Comparison of ENCODE assay signal across 12 cellular contexts in genomic region chr2:222000326-222000725, GRCh38.
DNase-seq lines count a peak whose midpoint lies in the region; ATAC-seq and TF ChIP-seq lines count a peak whose summit lies in the region.
"Had no signal": no experiment of that assay in that cellular context is flagged by ENCODE, and none has a peak within 500 bp of the region (broad histone marks: within the 10 kb centered on the region; RNA-seq: fewer than 3 reads in every experiment).

No MANE protein-coding gene starts in this region.

- H3K4me1 Mint-ChIP-seq in type B pancreatic cell (ENCODE audit: unreplicated experiment) = peaks cover 6% of the 10 kb centered on the region
- H3K4me1 Mint-ChIP-seq: activated CD4-positive, alpha-beta T cell treated with anti-CD3 and anti-CD28 coated beads, Interleukin-2, amount 10 ng/mL, durations not matched to agents 24 days and 14 days; brain had no signal

- H3K9me3 Mint-ChIP-seq in type B pancreatic cell = no peaks in the 10 kb centered on the region
- H3K9me3 Mint-ChIP-seq: activated CD4-positive, alpha-beta T cell treated with anti-CD3 and anti-CD28 coated beads, Interleukin-2, amount 10 ng/mL, durations not matched to agents 24 days and 14 days had no signal

- in situ Hi-C loops in ACHN (cut with HindIII; ENCODE audit: low pct_ligation_motif_present, low pct_unique_long_range_greater_than_20kb, low sequenced_read_pairs) = no loop called here

- WGBS in testis, 2 donors = 86 to 87% methylated on average over 3 of the region's 3 CpGs

- CTCF ChIA-PET in PC-9 (lab: Charles Lee) = interaction anchor here (1.6 kb wide), 1 partner anchor 9 kb away, joined by 3 read pairs; no protein-coding TSS in a partner anchor

- peak overlapping the region; percentile 85 for H3K27ac ChIP-seq in PC-9
- H3K27ac ChIP-seq in tibial artery = no peak overlapping the region
- H3K27ac ChIP-seq in testis = no peak overlapping the region

- peaks cover 27% of the 10 kb centered on the region for H3F3A ChIP-seq in PC-9 (ENCODE audit: insufficient read depth, low read depth)

- TF ChIP-seq CTCF in PC-9 (conservative IDR thresholded peaks at IDR 0.05) (no peak), type B pancreatic cell (conservative IDR thresholded peaks at IDR 0.05) (no peak), tibial artery (IDR thresholded peaks at IDR 0.05) (no peak), testis (IDR thresholded peaks at IDR 0.05) (no peak)

- no peak overlapping the region for H3K4me3 Mint-ChIP-seq in type B pancreatic cell
- H3K4me3 Mint-ChIP-seq: activated CD4-positive, alpha-beta T cell treated with anti-CD3 and anti-CD28 coated beads, Interleukin-2, amount 10 ng/mL, durations not matched to agents 24 days and 14 days had no signal

- intact Hi-C loops in PC-9 (cut with micrococcal nuclease; ENCODE audit: unreplicated experiment) = no loop called here
- intact Hi-C loops in sciatic nerve (cut with DNase I) = no loop called here
- intact Hi-C loops in tibial artery (cut with DNase I; ENCODE audit: low total_unique reads) = no loop called here
- intact Hi-C loops in testis (cut with DNase I; ENCODE audit: low total_unique reads) = no loop called here

- no peak overlapping the region for H2AFZ ChIP-seq in PC-9

- H3K4me2 ChIP-seq in PC-9 = peak overlapping the region; percentile 54

- peaks cover 5% of the 10 kb centered on the region; the same call in 1 of the 2 replicates for H3K9me3 ChIP-seq in PC-9 (ENCODE audit: insufficient read depth, low read depth)
- H3K9me3 ChIP-seq in tibial artery = no peaks in the 10 kb centered on the region
- H3K9me3 ChIP-seq in testis = no peaks in the 10 kb centered on the region
- H3K9me3 ChIP-seq: BE2C had no signal

- no peaks in the 10 kb centered on the region for H3K36me3 Mint-ChIP-seq in type B pancreatic cell
- H3K36me3 Mint-ChIP-seq: brain had no signal

- H3K4me1 ChIP-seq in PC-9 (replicated peaks; ENCODE audit: insufficient read depth) (peaks cover 45% of the 10 kb centered on the region), tibial artery (no peaks in the 10 kb centered on the region), testis (no peaks in the 10 kb centered on the region)
- H3K4me1 ChIP-seq: BE2C had no signal

- H3K36me3 ChIP-seq in PC-9 (ENCODE audit: low read depth) = no peaks in the 10 kb centered on the region
- H3K36me3 ChIP-seq in tibial artery = no peaks in the 10 kb centered on the region
- no peaks in the 10 kb centered on the region for H3K36me3 ChIP-seq in testis (ENCODE audit: low read depth, missing control alignments)
- H3K36me3 ChIP-seq: BE2C had no signal

- H3K27ac Mint-ChIP-seq in type B pancreatic cell = no peak overlapping the region
- H3K27ac Mint-ChIP-seq: activated CD4-positive, alpha-beta T cell treated with anti-CD3 and anti-CD28 coated beads, Interleukin-2, amount 10 ng/mL, durations not matched to agents 24 days and 14 days had no signal

- POLR2A ChIA-PET in PC-9 (lab: Charles Lee; ENCODE audit: unreplicated experiment) = interaction anchor here (0.9 kb wide), 1 partner anchor 58 kb away, joined by 10 read pairs; no protein-coding TSS in a partner anchor

- TF ChIP-seq POLR2A in testis (IDR thresholded peaks at IDR 0.05) = no peak

- H3K79me2 ChIP-seq in PC-9 (ENCODE audit: low read depth) = no peaks in the 10 kb centered on the region

- H3K9me2 ChIP-seq in PC-9 (ENCODE audit: insufficient read depth) = no peaks in the 10 kb centered on the region

- H3K4me3 ChIP-seq in PC-9 = no peak overlapping the region; the same call in 1 of the 2 replicates
- no peak overlapping the region for H3K4me3 ChIP-seq in tibial artery
- no peak overlapping the region for H3K4me3 ChIP-seq in testis

- DNase-seq in ACHN = peak; percentile 86
- DNase-seq in ELR (ENCODE audit: low read depth) = peak; percentile 94
- peak; percentile 78 to 100 for DNase-seq in PC-9
- peak; percentile 10 for DNase-seq in fibroblast of gingiva (ENCODE audit: low read depth)
- DNase-seq in sciatic nerve (ENCODE audit: low spot score) = no peak
- no peak for DNase-seq in type B pancreatic cell (ENCODE audit: extremely low spot score, unreplicated experiment)
- no peak for DNase-seq in tibial artery
- no peak for DNase-seq in testis
- DNase-seq: activated CD4-positive, alpha-beta T cell treated with anti-CD3 and anti-CD28 coated beads, Interleukin-2, amount 10 ng/mL, durations not matched to agents 24 days and 14 days; BE2C; T-helper 1 cell had no signal

- H4K20me1 ChIP-seq in PC-9 (ENCODE audit: insufficient read depth) = peaks cover 3% of the 10 kb centered on the region; the same call in 1 of the 2 replicates

- no peaks in the 10 kb centered on the region for H3K27me3 ChIP-seq in PC-9 (ENCODE audit: insufficient read depth, low read depth)
- H3K27me3 ChIP-seq in tibial artery = peaks cover 0 to 3% of the 10 kb centered on the region in 2 donors
- H3K27me3 ChIP-seq in testis = no peaks in the 10 kb centered on the region
- H3K27me3 ChIP-seq: BE2C had no signal

- ATAC-seq in sciatic nerve = no peak

- no TSS peak for BruUV-seq in PC-9 (replicated peaks; lab: Mats Ljungman, UMichigan)

- peaks cover 15% of the 10 kb centered on the region for H3K27me3 Mint-ChIP-seq in type B pancreatic cell
- H3K27me3 Mint-ChIP-seq: activated CD4-positive, alpha-beta T cell treated with anti-CD3 and anti-CD28 coated beads, Interleukin-2, amount 10 ng/mL, durations not matched to agents 24 days and 14 days; brain had no signal

Comparison
In these comparisons a context has a peak if more than half of its experiments do, and no peak if none do; other contexts are left out.
1. DNase-seq: peak in ACHN (single experiment), ELR (single experiment), PC-9 (2 of 2) and fibroblast of gingiva (single experiment); none in sciatic nerve (single experiment), type B pancreatic cell (single experiment), tibial artery (0 of 2) and testis (single experiment).